ENCODE assay signal across 21 cellular contexts in the genomic region with DNA sequence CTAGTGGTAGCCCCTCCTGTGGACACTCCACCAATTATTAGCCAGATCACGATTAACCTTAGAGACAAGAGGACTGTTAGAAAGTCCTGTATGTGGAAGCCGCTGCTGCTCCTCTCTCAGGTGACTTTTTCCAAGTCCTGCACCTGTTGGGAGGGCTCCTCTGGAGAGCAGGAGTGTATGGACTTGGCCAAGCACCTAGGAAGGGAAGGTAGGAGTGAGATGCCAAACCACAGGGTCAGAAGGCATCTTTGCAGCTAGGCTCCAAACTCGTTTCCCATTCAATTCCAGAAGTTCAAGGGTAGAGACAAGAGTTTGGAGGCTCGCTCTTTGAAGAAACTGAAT. TPM values are rescaled to one million over a fixed set of nuclear protein-coding genes. Genes with fewer than 3 reads are reported as not detected.
A peak's percentile ranks its signal among the peaks of the same experiment; 100 is the strongest.
DNase-seq lines count a peak whose midpoint lies in the region; ATAC-seq, FAIRE-seq and TF ChIP-seq lines count a peak whose summit lies in the region.
"Had no signal": no experiment of that assay in that cellular context is flagged by ENCODE, and none has a peak within 500 bp of the region (broad histone marks: within the 10 kb centered on the region; RNA-seq: fewer than 3 reads in every experiment).

No MANE protein-coding gene starts in this region.

- no peak for TF ChIP-seq RAD21 in A549 (conservative IDR thresholded peaks at IDR 0.05 in 1 of 2, IDR thresholded peaks at IDR 0.05 in 1 of 2)

- H3K27me3 Mint-ChIP-seq in nephron progenitor cell (ENCODE audit: low read depth, poor library complexity) = no peaks in the 10 kb centered on the region

- no peaks in the 10 kb centered on the region for H3K27me3 ChIP-seq in HL-60 (ENCODE audit: insufficient read depth, poor library complexity, severe bottlenecking)
- H3K27me3 ChIP-seq: SJCRH30 had no signal

- H3K9me3 ChIP-seq in A549 = no peaks in the 10 kb centered on the region
- H3K9me3 ChIP-seq: psoas muscle, SJCRH30 had no signal

- H3K4me3 ChIP-seq in A549 (no peak overlapping the region), HL-60 (replicated peaks; ENCODE audit: insufficient read depth, low read length) (no peak overlapping the region)
- H3K4me3 ChIP-seq: GM23338, psoas muscle, SJCRH30 had no signal

- peaks cover 82% of the 10 kb centered on the region for H3K4me1 Mint-ChIP-seq in nephron progenitor cell

- CTCF ChIA-PET in A549 (lab: Yijun Ruan, JAX) = interaction anchor here (1.2 kb wide), 1 partner anchor 55 kb away, joined by 3 read pairs; no protein-coding TSS in a partner anchor
- CTCF ChIA-PET in HEK293T (lab: Yijun Ruan, JAX) = no interaction called here

- peaks cover 35% of the 10 kb centered on the region for H3K4me1 ChIP-seq in A549
- H3K4me1 ChIP-seq: SJCRH30 had no signal

- H3K4me3 Mint-ChIP-seq in nephron progenitor cell = no peak overlapping the region
- H3K4me3 Mint-ChIP-seq: endodermal cell, GM23338 had no signal

- H3K27ac ChIP-seq in A549 (0 out of 6 replicates have a peak overlapping the region, but pooled peaks of 1 of the 2 experiments have one; percentile 12), HL-60 (replicated peaks) (peak overlapping the region; percentile 96), epithelial cell of prostate (peak overlapping the region; percentile 32)
- H3K27ac ChIP-seq: psoas muscle, SJCRH30 had no signal

- no peak for TF ChIP-seq POLR2A in A549 (IDR thresholded peaks at IDR 0.05; ENCODE audit: low read length)

- WGBS in A549 (ENCODE audit: missing lambda C conversion rate) = 61% methylated on average over 4 of the region's 4 CpGs

- TF ChIP-seq CTCF in A549 (IDR thresholded peaks at IDR 0.05) (no peak), HL-60 (IDR thresholded peaks at IDR 0.05; ENCODE audit: insufficient read depth, low read length) (no peak), nephron progenitor cell (IDR thresholded peaks at IDR 0.05) (no peak)

- no peaks in the 10 kb centered on the region for H3K9me3 Mint-ChIP-seq in nephron progenitor cell
- H3K9me3 Mint-ChIP-seq: activated T-cell treated with anti-CD3 and anti-CD28 coated beads, Interleukin-2, amount 50 U/mL, for 72 hours; endodermal cell; GM23338; naive thymus-derived CD8-positive, alpha-beta T cell; stimulated activated naive CD8-positive, alpha-beta T cell treated with anti-CD3 and anti-CD28 coated beads, Interleukin-15, Interleukin-2, amounts not matched to agents 100 ng/mL and 50 ng/mL, for 24 hours had no signal

- H3K36me3 Mint-ChIP-seq in nephron progenitor cell (ENCODE audit: low read depth) = peaks cover 15% of the 10 kb centered on the region
- H3K36me3 Mint-ChIP-seq: naive thymus-derived CD8-positive, alpha-beta T cell had no signal

- DNase-seq in A549 (ENCODE audit: low read depth in 1 of 2, low spot score in 1 of 2) (no peak), HL-60 (ENCODE audit: low read depth in 1 of 2, low spot score in 1 of 2) (no peak), epithelial cell of prostate (ENCODE audit: low read depth, low spot score) (no peak), nephron progenitor cell (no peak), germinal center (ENCODE audit: low spot score) (no peak), HEK293T (ENCODE audit: extremely low spot score) (no peak), Kasumi-1 (lab: John Stamatoyannopoulos, UW) (no peak)
- DNase-seq: endodermal cell, GDM1, left cardiac atrium, NCI-H146, NCI-H524, psoas muscle, SJCRH30 had no signal

- TF ChIP-seq EP300 in A549 (IDR thresholded peaks at IDR 0.05) = no peak

- POLR2A ChIA-PET in A549 (lab: Yijun Ruan, JAX) = no interaction called here
- POLR2A ChIA-PET in HEK293T (lab: Yijun Ruan, JAX) = no interaction called here

- peak overlapping the region; percentile 71 for H3K27ac Mint-ChIP-seq in nephron progenitor cell
- H3K27ac Mint-ChIP-seq: activated T-cell treated with anti-CD3 and anti-CD28 coated beads, Interleukin-2, amount 50 U/mL, for 72 hours; GM23338 had no signal

- no peak for FAIRE-seq in A549 (lab: Jason Lieb, UNC)
- FAIRE-seq: D721Med, GM12891 had no signal

- H3K4me2 ChIP-seq in A549 = peak overlapping the region; percentile 32
- H3K4me2 ChIP-seq: GM23338 had no signal

- ATAC-seq in A549 = no peak; a peak in 2 of 6 replicates
- ATAC-seq in HG02678 (IDR thresholded peaks at IDR 0.05; ENCODE audit: unreplicated experiment) = no peak
- ATAC-seq: psoas muscle had no signal

TF ChIP-seq in A549, 52 proteins besides CTCF, POLR2A, EP300 and RAD21 (continues in another document):
- no peak for TF ChIP-seq ZC3H11A (IDR thresholded peaks at IDR 0.05)
- no peak for TF ChIP-seq JUN (IDR thresholded peaks at IDR 0.05)
- TF ChIP-seq PHF8 (IDR thresholded peaks at IDR 0.05; ENCODE audit: borderline replicate concordance, low read depth) = no peak
- TF ChIP-seq, protein P1, sequence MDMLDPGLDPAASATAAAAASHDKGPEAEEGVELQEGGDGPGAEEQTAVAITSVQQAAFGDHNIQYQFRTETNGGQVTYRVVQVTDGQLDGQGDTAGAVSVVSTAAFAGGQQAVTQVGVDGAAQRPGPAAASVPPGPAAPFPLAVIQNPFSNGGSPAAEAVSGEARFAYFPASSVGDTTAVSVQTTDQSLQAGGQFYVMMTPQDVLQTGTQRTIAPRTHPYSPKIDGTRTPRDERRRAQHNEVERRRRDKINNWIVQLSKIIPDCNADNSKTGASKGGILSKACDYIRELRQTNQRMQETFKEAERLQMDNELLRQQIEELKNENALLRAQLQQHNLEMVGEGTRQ (IDR thresholded peaks at IDR 0.05) = no peak
- TF ChIP-seq, protein P2, sequence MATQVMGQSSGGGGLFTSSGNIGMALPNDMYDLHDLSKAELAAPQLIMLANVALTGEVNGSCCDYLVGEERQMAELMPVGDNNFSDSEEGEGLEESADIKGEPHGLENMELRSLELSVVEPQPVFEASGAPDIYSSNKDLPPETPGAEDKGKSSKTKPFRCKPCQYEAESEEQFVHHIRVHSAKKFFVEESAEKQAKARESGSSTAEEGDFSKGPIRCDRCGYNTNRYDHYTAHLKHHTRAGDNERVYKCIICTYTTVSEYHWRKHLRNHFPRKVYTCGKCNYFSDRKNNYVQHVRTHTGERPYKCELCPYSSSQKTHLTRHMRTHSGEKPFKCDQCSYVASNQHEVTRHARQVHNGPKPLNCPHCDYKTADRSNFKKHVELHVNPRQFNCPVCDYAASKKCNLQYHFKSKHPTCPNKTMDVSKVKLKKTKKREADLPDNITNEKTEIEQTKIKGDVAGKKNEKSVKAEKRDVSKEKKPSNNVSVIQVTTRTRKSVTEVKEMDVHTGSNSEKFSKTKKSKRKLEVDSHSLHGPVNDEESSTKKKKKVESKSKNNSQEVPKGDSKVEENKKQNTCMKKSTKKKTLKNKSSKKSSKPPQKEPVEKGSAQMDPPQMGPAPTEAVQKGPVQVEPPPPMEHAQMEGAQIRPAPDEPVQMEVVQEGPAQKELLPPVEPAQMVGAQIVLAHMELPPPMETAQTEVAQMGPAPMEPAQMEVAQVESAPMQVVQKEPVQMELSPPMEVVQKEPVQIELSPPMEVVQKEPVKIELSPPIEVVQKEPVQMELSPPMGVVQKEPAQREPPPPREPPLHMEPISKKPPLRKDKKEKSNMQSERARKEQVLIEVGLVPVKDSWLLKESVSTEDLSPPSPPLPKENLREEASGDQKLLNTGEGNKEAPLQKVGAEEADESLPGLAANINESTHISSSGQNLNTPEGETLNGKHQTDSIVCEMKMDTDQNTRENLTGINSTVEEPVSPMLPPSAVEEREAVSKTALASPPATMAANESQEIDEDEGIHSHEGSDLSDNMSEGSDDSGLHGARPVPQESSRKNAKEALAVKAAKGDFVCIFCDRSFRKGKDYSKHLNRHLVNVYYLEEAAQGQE (IDR thresholded peaks at IDR 0.05) = no peak

TF ChIP-seq in HEK293T, 16 proteins besides CTCF, POLR2A, EP300 and RAD21:
- TF ChIP-seq L3MBTL2 (conservative IDR thresholded peaks at IDR 0.05) (no peak), FOXA1 (IDR thresholded peaks at IDR 0.05) (no peak), ZNF384 (IDR thresholded peaks at IDR 0.05) (no peak), FOXK2 (IDR thresholded peaks at IDR 0.05) (no peak)
- TF ChIP-seq, protein P3, sequence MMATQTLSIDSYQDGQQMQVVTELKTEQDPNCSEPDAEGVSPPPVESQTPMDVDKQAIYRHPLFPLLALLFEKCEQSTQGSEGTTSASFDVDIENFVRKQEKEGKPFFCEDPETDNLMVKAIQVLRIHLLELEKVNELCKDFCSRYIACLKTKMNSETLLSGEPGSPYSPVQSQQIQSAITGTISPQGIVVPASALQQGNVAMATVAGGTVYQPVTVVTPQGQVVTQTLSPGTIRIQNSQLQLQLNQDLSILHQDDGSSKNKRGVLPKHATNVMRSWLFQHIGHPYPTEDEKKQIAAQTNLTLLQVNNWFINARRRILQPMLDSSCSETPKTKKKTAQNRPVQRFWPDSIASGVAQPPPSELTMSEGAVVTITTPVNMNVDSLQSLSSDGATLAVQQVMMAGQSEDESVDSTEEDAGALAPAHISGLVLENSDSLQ (IDR thresholded peaks at IDR 0.05) = no peak

RNA-seq across cellular contexts. Expression of a gene that starts 50.8 kb away (rescaled TPM):
- 0.79 and 0.90 TPM in 2 replicates for polyA plus RNA-seq in A549 (2011; rRNA removed)
- polyA plus RNA-seq in A549 (2012; cell fraction: cytosol; rRNA removed) = 1.1 and 1.4 TPM in 2 replicates
- 3.0 and 3.8 TPM in 2 replicates for polyA plus RNA-seq in A549 (2012; cell fraction: nucleus; rRNA removed)
- polyA plus RNA-seq in A549 (2017; fragmentation: RNase III; extraction: RNeasy Plus Mini Kit Qiagen cat#74134 plus additional on column Dnase treatment) = 0.83 to 1.3 TPM (median 1.1 TPM) in 3 replicates
- 0.44 and 0.87 TPM in 2 replicates for polyA minus RNA-seq in A549 (2011; rRNA and poly(A)+ RNA removed)
- polyA plus RNA-seq: naive thymus-derived CD8-positive, alpha-beta T cell had no signal
